14 cellular contexts compared by ENCODE assay signal in the genomic region with DNA sequence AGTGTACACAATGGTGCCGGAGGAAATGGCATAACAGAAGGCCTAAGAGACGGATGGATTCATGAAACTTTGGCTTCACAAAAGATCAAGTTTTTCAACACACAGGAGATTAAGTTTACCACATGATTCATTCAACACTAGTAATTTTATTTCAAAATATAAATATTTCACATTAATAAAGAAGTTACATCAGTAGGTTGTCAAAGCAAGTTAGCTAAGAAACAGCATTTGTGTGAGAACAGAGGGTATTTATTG. TPM values are rescaled to one million over a fixed set of nuclear protein-coding genes. Genes with fewer than 3 reads are reported as not detected.
A peak's percentile ranks its signal among the peaks of the same experiment; 100 is the strongest.
DNase-seq lines count a peak whose midpoint lies in the region; ATAC-seq and TF ChIP-seq lines count a peak whose summit lies in the region.
"Had no signal": no experiment of that assay in that cellular context is flagged by ENCODE, and none has a peak within 500 bp of the region (broad histone marks: within the 10 kb centered on the region; RNA-seq: fewer than 3 reads in every experiment).

No MANE protein-coding gene starts in this region.

- peaks cover 15% of the 10 kb centered on the region for H3K36me3 Mint-ChIP-seq in stimulated activated naive CD8-positive, alpha-beta T cell treated with anti-CD3 and anti-CD28 coated beads, Interleukin-15, Interleukin-2, amounts not matched to agents 100 ng/mL and 50 ng/mL, for 24 hours (ENCODE audit: low read depth)
- peaks cover 12% of the 10 kb centered on the region for H3K36me3 Mint-ChIP-seq in endodermal cell (ENCODE audit: low read depth)

- no peak for ATAC-seq in stimulated activated naive CD8-positive, alpha-beta T cell treated with anti-CD3 and anti-CD28 coated beads, Interleukin-15, amount 100 ng/mL, for 72 hours
- ATAC-seq in GM19324 (IDR thresholded peaks at IDR 0.05; ENCODE audit: low FRiP score, unreplicated experiment): no peak
- ATAC-seq: activated T-cell treated with anti-CD3 and anti-CD28 coated beads, Interleukin-2, amount 50 U/mL, for 72 hours had no signal

- H3K36me3 ChIP-seq in endodermal cell (ENCODE audit: control insufficient read depth, insufficient read depth, low read length) (peaks cover 14% of the 10 kb centered on the region), osteoblast (ENCODE audit: insufficient read depth, low read length) (peaks cover 2% of the 10 kb centered on the region)
- H3K36me3 ChIP-seq: uterus had no signal

- peaks cover 17% of the 10 kb centered on the region for H3K79me2 ChIP-seq in osteoblast (ENCODE audit: insufficient read depth, low read length)

- intact Hi-C loops in lower leg skin (cut with DNase I; ENCODE audit: low total_unique reads): no loop called here

- TF ChIP-seq CTCF in endodermal cell (conservative IDR thresholded peaks at IDR 0.05) (no peak), osteoblast (IDR thresholded peaks at IDR 0.05; ENCODE audit: extremely low read depth, low read depth, low read length) (no peak), lower leg skin (IDR thresholded peaks at IDR 0.05) (no peak)

- no peak for DNase-seq in stimulated activated naive CD8-positive, alpha-beta T cell treated with anti-CD3 and anti-CD28 coated beads, Interleukin-15, amount 100 ng/mL, for 72 hours
- DNase-seq in endodermal cell: no peak
- DNase-seq in osteoblast (ENCODE audit: insufficient read length, low spot score, missing footprints): no peak
- DNase-seq in lower leg skin (ENCODE audit: low spot score in 2 of 2): no peak
- no peak for DNase-seq in NOMO-1 treated with dmso at 0.1 percent for 144 hours (lab: John Stamatoyannopoulos, UW; ENCODE audit: unreplicated experiment)
- no peak for DNase-seq in activated CD4-positive, alpha-beta T cell treated with anti-CD3 and anti-CD28 coated beads for 4 hours
- DNase-seq: activated CD4-positive, alpha-beta memory T cell treated with anti-CD3 and anti-CD28 coated beads for 36 hours; activated T-cell treated with anti-CD3 and anti-CD28 coated beads, Interleukin-2, amount 50 U/mL, for 72 hours; DMS 273 treated with DMSO at 0.1 percent for 48 hours; NCI-H1048 had no signal

- no peak overlapping the region for H3K27ac Mint-ChIP-seq in stimulated activated naive CD8-positive, alpha-beta T cell treated with anti-CD3 and anti-CD28 coated beads, Interleukin-15, Interleukin-2, amounts not matched to agents 100 ng/mL and 50 ng/mL, for 24 hours
- H3K27ac Mint-ChIP-seq in stimulated activated naive CD8-positive, alpha-beta T cell treated with anti-CD3 and anti-CD28 coated beads, Interleukin-15, amount 100 ng/mL, for 72 hours: no peak overlapping the region
- H3K27ac Mint-ChIP-seq in endodermal cell: peak overlapping the region; percentile 97
- H3K27ac Mint-ChIP-seq: activated CD4-positive, alpha-beta memory T cell treated with anti-CD3 and anti-CD28 coated beads for 36 hours; activated T-cell treated with anti-CD3 and anti-CD28 coated beads, Interleukin-2, amount 50 U/mL, for 72 hours had no signal

- H3K4me3 Mint-ChIP-seq in stimulated activated naive CD8-positive, alpha-beta T cell treated with anti-CD3 and anti-CD28 coated beads, Interleukin-15, Interleukin-2, amounts not matched to agents 100 ng/mL and 50 ng/mL, for 24 hours: peak overlapping the region; percentile 15
- H3K4me3 Mint-ChIP-seq in stimulated activated naive CD8-positive, alpha-beta T cell treated with anti-CD3 and anti-CD28 coated beads, Interleukin-15, amount 100 ng/mL, for 72 hours: no peak overlapping the region
- no peak overlapping the region for H3K4me3 Mint-ChIP-seq in endodermal cell
- H3K4me3 Mint-ChIP-seq: activated CD4-positive, alpha-beta memory T cell treated with anti-CD3 and anti-CD28 coated beads for 36 hours; activated T-cell treated with anti-CD3 and anti-CD28 coated beads, Interleukin-2, amount 50 U/mL, for 72 hours had no signal

- no peaks in the 10 kb centered on the region for H3K27me3 Mint-ChIP-seq in stimulated activated naive CD8-positive, alpha-beta T cell treated with anti-CD3 and anti-CD28 coated beads, Interleukin-15, Interleukin-2, amounts not matched to agents 100 ng/mL and 50 ng/mL, for 24 hours
- H3K27me3 Mint-ChIP-seq in stimulated activated naive CD8-positive, alpha-beta T cell treated with anti-CD3 and anti-CD28 coated beads, Interleukin-15, amount 100 ng/mL, for 72 hours: no peaks in the 10 kb centered on the region
- no peaks in the 10 kb centered on the region for H3K27me3 Mint-ChIP-seq in endodermal cell (ENCODE audit: insufficient read depth)

- peaks cover 22% of the 10 kb centered on the region for H4K20me1 ChIP-seq in osteoblast (ENCODE audit: insufficient read depth, low read length)

- no peak for TF ChIP-seq POLR2A in lower leg skin (IDR thresholded peaks at IDR 0.05)

- no peaks in the 10 kb centered on the region for H3K9me3 Mint-ChIP-seq in stimulated activated naive CD8-positive, alpha-beta T cell treated with anti-CD3 and anti-CD28 coated beads, Interleukin-15, Interleukin-2, amounts not matched to agents 100 ng/mL and 50 ng/mL, for 24 hours
- no peaks in the 10 kb centered on the region for H3K9me3 Mint-ChIP-seq in stimulated activated naive CD8-positive, alpha-beta T cell treated with anti-CD3 and anti-CD28 coated beads, Interleukin-15, amount 100 ng/mL, for 72 hours
- H3K9me3 Mint-ChIP-seq in endodermal cell: no peaks in the 10 kb centered on the region
- H3K9me3 Mint-ChIP-seq: activated CD4-positive, alpha-beta memory T cell treated with anti-CD3 and anti-CD28 coated beads for 36 hours; activated T-cell treated with anti-CD3 and anti-CD28 coated beads, Interleukin-2, amount 50 U/mL, for 72 hours had no signal

- no peak overlapping the region for H3K4me2 ChIP-seq in osteoblast (ENCODE audit: insufficient read depth, low read length)

- no peaks in the 10 kb centered on the region for H3K9me3 ChIP-seq in endodermal cell (ENCODE audit: control insufficient read depth, low read length)
- no peaks in the 10 kb centered on the region for H3K9me3 ChIP-seq in osteoblast (ENCODE audit: low read depth, low read length)
- H3K9me3 ChIP-seq: SJCRH30, uterus had no signal

- H3K4me3 ChIP-seq in endodermal cell (ENCODE audit: low read length) (no peak overlapping the region), osteoblast (ENCODE audit: insufficient read depth, low read length) (no peak overlapping the region), lower leg skin (ENCODE audit: low read depth, poor library complexity, severe bottlenecking) (no peak overlapping the region)
- H3K4me3 ChIP-seq: SJCRH30, uterus had no signal

- H3K27ac ChIP-seq in endodermal cell (ENCODE audit: low read depth, low read length): no peak overlapping the region
- H3K27ac ChIP-seq in osteoblast (ENCODE audit: low read depth, low read length): peak overlapping the region; percentile 72
- H3K27ac ChIP-seq: SJCRH30 had no signal

- H3K4me1 Mint-ChIP-seq in stimulated activated naive CD8-positive, alpha-beta T cell treated with anti-CD3 and anti-CD28 coated beads, Interleukin-15, Interleukin-2, amounts not matched to agents 100 ng/mL and 50 ng/mL, for 24 hours (ENCODE audit: low read depth): peaks cover 29% of the 10 kb centered on the region
- H3K4me1 Mint-ChIP-seq in stimulated activated naive CD8-positive, alpha-beta T cell treated with anti-CD3 and anti-CD28 coated beads, Interleukin-15, amount 100 ng/mL, for 72 hours: peaks cover 32% of the 10 kb centered on the region
- H3K4me1 Mint-ChIP-seq in endodermal cell: peaks cover 45% of the 10 kb centered on the region

- H2AFZ ChIP-seq in osteoblast (ENCODE audit: low read length): no peak overlapping the region

- H3K4me1 ChIP-seq in endodermal cell (ENCODE audit: control insufficient read depth, insufficient read depth, low read length) (peaks cover 18% of the 10 kb centered on the region), osteoblast (ENCODE audit: insufficient read depth, low read length) (peaks cover 34% of the 10 kb centered on the region)

- H3K27me3 ChIP-seq in endodermal cell (ENCODE audit: control insufficient read depth, insufficient read depth, low read length, poor library complexity, severe bottlenecking) (no peaks in the 10 kb centered on the region), osteoblast (ENCODE audit: insufficient read depth, low read length) (no peaks in the 10 kb centered on the region)
- H3K27me3 ChIP-seq: SJCRH30, uterus had no signal

- no peak overlapping the region for H3K9ac ChIP-seq in endodermal cell (ENCODE audit: extremely low read depth, low read length, poor library complexity, severe bottlenecking)

- WGBS in endodermal cell (ENCODE audit: insufficient coverage in 1 of 2, insufficient read length in 1 of 2), 2 experiments: 88 to 89% methylated on average over 1 to 2 of the region's 2 CpGs
- WGBS in lower leg skin, 2 donors: 91 to 92% methylated on average over 2 of the region's 2 CpGs

RNA-seq across cellular contexts. Expression of a gene that starts 1.7 kb away (rescaled TPM):
- total RNA-seq in endodermal cell (10 to 100 TPM; 80.1 to 82.1 TPM), osteoblast (99.0 and 118 TPM in 2 replicates), lower leg skin (10 to 100 TPM; 15.1 to 21.7 (median 17.6) TPM)
- 57.1 TPM for polyA plus RNA-seq in endodermal cell (2013, experiment 1 of 2)
- 57.2 TPM for polyA plus RNA-seq in endodermal cell (2013, experiment 2 of 2)
